In genomic region chr13:21686761-21687391, GRCh38 we compare ENCODE assay signal across 14 cellular contexts. TPM values are rescaled to one million over a fixed set of nuclear protein-coding genes. Genes with fewer than 3 reads are reported as not detected.
DNase-seq lines count a peak whose midpoint lies in the region; ATAC-seq and TF ChIP-seq lines count a peak whose summit lies in the region.
"Had no signal": no experiment of that assay in that cellular context is flagged by ENCODE, and none has a peak within 500 bp of the region (broad histone marks: within the 10 kb centered on the region; RNA-seq: fewer than 3 reads in every experiment).

No MANE protein-coding gene starts in this region.

- H3K4me1 Mint-ChIP-seq in activated T-helper 17 cell treated with anti-CD3 and anti-CD28 coated beads, Interleukin-2, amount 50 U/mL, for 72 hours: no peaks in the 10 kb centered on the region

- no peak overlapping the region for H3K27ac Mint-ChIP-seq in activated T-helper 17 cell treated with anti-CD3 and anti-CD28 coated beads, Interleukin-2, amount 50 U/mL, for 72 hours
- H3K27ac Mint-ChIP-seq: stimulated activated naive CD8-positive, alpha-beta T cell treated with anti-CD3 and anti-CD28 coated beads, Interleukin-15, Interleukin-2, amounts not matched to agents 100 ng/mL and 50 ng/mL, for 24 hours had no signal

- H3K4me3 Mint-ChIP-seq in activated T-helper 17 cell treated with anti-CD3 and anti-CD28 coated beads, Interleukin-2, amount 50 U/mL, for 72 hours: no peak overlapping the region
- H3K4me3 Mint-ChIP-seq: stimulated activated naive CD8-positive, alpha-beta T cell treated with anti-CD3 and anti-CD28 coated beads, Interleukin-15, Interleukin-2, amounts not matched to agents 100 ng/mL and 50 ng/mL, for 24 hours had no signal

- no peak for DNase-seq in foreskin keratinocyte
- no peak for DNase-seq in SIG-M5 treated with dmso at 0.1 percent for 504 hours (lab: John Stamatoyannopoulos, UW; ENCODE audit: unreplicated experiment)
- no peak for DNase-seq in RWPE1 (ENCODE audit: low spot score)
- DNase-seq: activated gamma-delta T cell, DND-41, left lung, NCI-H2171, sigmoid colon had no signal

- peaks cover 29% of the 10 kb centered on the region for H3K4me1 ChIP-seq in foreskin keratinocyte
- H3K4me1 ChIP-seq: left lung had no signal

- H3K27me3 Mint-ChIP-seq in activated T-helper 17 cell treated with anti-CD3 and anti-CD28 coated beads, Interleukin-2, amount 50 U/mL, for 72 hours: peaks cover 10% of the 10 kb centered on the region

- no peak for TF ChIP-seq CTCF in foreskin keratinocyte (conservative IDR thresholded peaks at IDR 0.05)
- TF ChIP-seq CTCF in RWPE1 (conservative IDR thresholded peaks at IDR 0.05; ENCODE audit: low read depth): no peak

- no peaks in the 10 kb centered on the region for H3K27me3 ChIP-seq in foreskin keratinocyte
- H3K27me3 ChIP-seq: sigmoid colon had no signal

- no peaks in the 10 kb centered on the region for H3K9me3 Mint-ChIP-seq in activated T-helper 17 cell treated with anti-CD3 and anti-CD28 coated beads, Interleukin-2, amount 50 U/mL, for 72 hours
- H3K9me3 Mint-ChIP-seq: stimulated activated naive CD8-positive, alpha-beta T cell treated with anti-CD3 and anti-CD28 coated beads, Interleukin-15, Interleukin-2, amounts not matched to agents 100 ng/mL and 50 ng/mL, for 24 hours had no signal

- CTCF ChIA-PET in RWPE1 (lab: Yijun Ruan, JAX): no interaction called here

- POLR2A ChIA-PET in RWPE1 (lab: Yijun Ruan, JAX; ENCODE audit: low non-redundant PET): no interaction called here

- H3K27ac ChIP-seq in foreskin keratinocyte (no peak overlapping the region), RWPE1 (no peak overlapping the region)
- H3K27ac ChIP-seq: left lung, sigmoid colon had no signal

- ATAC-seq in GM18861 (IDR thresholded peaks at IDR 0.05; ENCODE audit: unreplicated experiment) (peak; percentile 93), GM19468 (IDR thresholded peaks at IDR 0.05; ENCODE audit: extremely low read depth, unreplicated experiment) (peak; percentile 88), HG03060 (IDR thresholded peaks at IDR 0.05; ENCODE audit: low read depth, unreplicated experiment) (peak; percentile 72), foreskin keratinocyte (no peak)
- peak; percentile 93 for ATAC-seq in activated T-helper 17 cell treated with anti-CD3 and anti-CD28 coated beads, Interleukin-2, amount 50 U/mL, for 72 hours (replicated peaks)
- ATAC-seq: left lung had no signal

- no peaks in the 10 kb centered on the region for H3K36me3 Mint-ChIP-seq in activated T-helper 17 cell treated with anti-CD3 and anti-CD28 coated beads, Interleukin-2, amount 50 U/mL, for 72 hours (ENCODE audit: low read depth)

RNA-seq across cellular contexts. Expression of gene FGF9, which starts 16.0 kb away (rescaled TPM):
- under 1 TPM in 1 of 2 donors, not detected in 1; 0.05 TPM for total RNA-seq in activated T-helper 17 cell treated with anti-CD3 and anti-CD28 coated beads, Interleukin-2, amount 50 U/mL, for 72 hours
- total RNA-seq in foreskin keratinocyte: 0.04 TPM in 1 of 2 replicates, not detected in the other
- not detected in 2 replicates for polyA plus RNA-seq in foreskin keratinocyte
- total RNA-seq: endothelial cell of umbilical vein had no signal
- polyA plus RNA-seq: endothelial cell of umbilical vein had no signal
